In genomic region chr11:44094260-44094868, GRCh38 we compare ENCODE assay signal across 8 cellular contexts. TPM values are rescaled to one million over a fixed set of nuclear protein-coding genes. Genes with fewer than 3 reads are reported as not detected.
DNase-seq lines count a peak whose midpoint lies in the region; ATAC-seq and TF ChIP-seq lines count a peak whose summit lies in the region.

No MANE protein-coding gene starts in this region.

- CTCF ChIA-PET in activated naive CD4-positive, alpha-beta T cell treated with anti-CD3 and anti-CD28 coated beads, Interleukin-2, amount 10 ng/mL, durations not matched to agents 7 days and 5 days (lab: Charles Lee), result interaction anchor here (0.6 to 5.7 kb wide), 13 partner anchors 9 to 212 kb away, joined by 3 to 81 read pairs (median 5); partner anchors contain the start of gene ACCS

- intact Hi-C loops in uterus (cut with DNase I; ENCODE audit: low total_unique reads), result loop anchor here (10.0 kb wide), 1 partner anchor 440 kb away; no protein-coding TSS in a partner anchor

- no peak for TF ChIP-seq POLR2A in uterus (IDR thresholded peaks at IDR 0.05)

- ATAC-seq in GM19467 (IDR thresholded peaks at IDR 0.05; ENCODE audit: unreplicated experiment), result peak; percentile 37

- H3K36me3 ChIP-seq in uterus, result no peaks in the 10 kb centered on the region

- no peaks in the 10 kb centered on the region for H3K27me3 Mint-ChIP-seq in activated naive CD4-positive, alpha-beta T cell treated with anti-CD3 and anti-CD28 coated beads, Interleukin-2, amount 10 ng/mL, durations not matched to agents 7 days and 5 days

- TF ChIP-seq CTCF in AG10803 (conservative IDR thresholded peaks at IDR 0.05; ENCODE audit: low read length), result peak; percentile 88
- peak; percentile 71 to 85 (median 78) for TF ChIP-seq CTCF in uterus (IDR thresholded peaks at IDR 0.05)

- H3K27me3 ChIP-seq in uterus, result no peaks in the 10 kb centered on the region

- H3K27ac Mint-ChIP-seq in activated naive CD4-positive, alpha-beta T cell treated with anti-CD3 and anti-CD28 coated beads, Interleukin-2, amount 10 ng/mL, durations not matched to agents 7 days and 5 days, result no peak overlapping the region

- no peaks in the 10 kb centered on the region for H3K9me3 ChIP-seq in uterus

- peaks cover 3% of the 10 kb centered on the region for H3K36me3 Mint-ChIP-seq in activated naive CD4-positive, alpha-beta T cell treated with anti-CD3 and anti-CD28 coated beads, Interleukin-2, amount 10 ng/mL, durations not matched to agents 7 days and 5 days

- no peaks in the 10 kb centered on the region for H3K4me1 ChIP-seq in uterus

- peaks cover 29% of the 10 kb centered on the region for H3K4me1 Mint-ChIP-seq in activated naive CD4-positive, alpha-beta T cell treated with anti-CD3 and anti-CD28 coated beads, Interleukin-2, amount 10 ng/mL, durations not matched to agents 7 days and 5 days

- H3K4me3 ChIP-seq in AG10803 (ENCODE audit: low read length) (no peak overlapping the region), uterus (no peak overlapping the region)

- peak; percentile 82 for DNase-seq in AG10803 (ENCODE audit: low read depth)
- DNase-seq in NCI-H128 (lab: John Stamatoyannopoulos, UW; ENCODE audit: unreplicated experiment), result peak; percentile 67
- DNase-seq in SKM-1 (lab: John Stamatoyannopoulos, UW; ENCODE audit: unreplicated experiment), result peak; percentile 57
- peak; percentile 87 for DNase-seq in activated naive CD4-positive, alpha-beta T cell treated with anti-CD3 and anti-CD28 coated beads, Interleukin-2, amount 10 ng/mL, durations not matched to agents 7 days and 5 days
- DNase-seq in glomerular visceral epithelial cell (ENCODE audit: extremely low spot score), result peak; percentile 80
- DNase-seq in pons (ENCODE audit: low spot score), result peak; percentile 94
- peak; percentile 75 to 90 for DNase-seq in uterus

- peak overlapping the region; percentile 63 for H3K4me3 Mint-ChIP-seq in activated naive CD4-positive, alpha-beta T cell treated with anti-CD3 and anti-CD28 coated beads, Interleukin-2, amount 10 ng/mL, durations not matched to agents 7 days and 5 days

- H3K9me3 Mint-ChIP-seq in activated naive CD4-positive, alpha-beta T cell treated with anti-CD3 and anti-CD28 coated beads, Interleukin-2, amount 10 ng/mL, durations not matched to agents 7 days and 5 days, result no peaks in the 10 kb centered on the region

- no peak overlapping the region for H3K27ac ChIP-seq in uterus

RNA-seq across cellular contexts. Expression of gene EXT2, which starts 1.1 kb away (rescaled TPM):
- total RNA-seq in uterus, result 100 to 1,000 TPM in 1 of 4 donors, 10 to 100 TPM in 3; 52.6 to 116 (median 81.3) TPM

RNA-seq across cellular contexts. Expression of gene ACCS, which starts 28.3 kb away (rescaled TPM):
- 10 to 100 TPM; 13.1 to 49.4 (median 27.0) TPM for total RNA-seq in uterus

RNA-seq across cellular contexts. Expression of gene ACCSL, which starts 46.6 kb away (rescaled TPM):
- total RNA-seq in uterus, result not detected
